In the genomic region with DNA sequence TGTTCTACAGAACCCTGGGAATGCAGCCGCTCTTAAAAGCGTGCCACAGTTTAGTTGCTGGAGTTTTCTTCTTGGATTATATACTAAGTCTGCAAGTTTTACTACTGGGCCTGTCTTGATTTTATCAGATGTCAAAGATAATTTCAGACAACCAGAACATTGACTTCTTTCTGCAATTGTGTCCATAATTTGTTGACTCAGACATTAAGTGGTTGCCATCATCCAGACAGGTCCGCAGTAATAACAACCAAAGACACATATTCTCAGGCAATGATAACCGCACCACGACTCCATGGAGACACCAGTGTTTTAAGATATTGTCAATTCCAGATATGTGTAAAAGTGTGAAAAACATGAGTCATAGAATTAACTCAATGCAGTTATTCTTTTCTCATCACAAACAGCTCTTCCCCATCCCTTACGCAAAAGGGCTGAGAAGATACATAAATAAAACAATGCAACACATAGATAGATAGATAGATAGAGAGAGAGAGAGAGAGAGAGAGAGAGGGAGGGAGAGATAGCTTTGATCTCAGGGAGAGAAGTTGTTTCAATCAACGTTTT, we compare ENCODE assay signal across 17 cellular contexts.
DNase-seq lines count a peak whose midpoint lies in the region; TF ChIP-seq lines count a peak whose summit lies in the region.
"Had no signal": no experiment of that assay in that cellular context is flagged by ENCODE, and none has a peak within 500 bp of the region (broad histone marks: within the 10 kb centered on the region; RNA-seq: fewer than 3 reads in every experiment).

No MANE protein-coding gene starts in this region.

- H2AFZ ChIP-seq in SK-N-SH (ENCODE audit: low read depth) (no peak overlapping the region; the same call in 1 of the 2 replicates), neural cell (ENCODE audit: low read depth, low read length) (no peak overlapping the region), neuronal stem cell (ENCODE audit: low read length) (no peak overlapping the region)

- H2BK5ac ChIP-seq in neuronal stem cell (ENCODE audit: low read length): no peak overlapping the region

- H3K23ac ChIP-seq in neuronal stem cell (ENCODE audit: low read depth, low read length, poor library complexity): no peak overlapping the region

- peaks cover 6 to 8% of the 10 kb centered on the region in 2 experiments; a peak in 2 of 4 replicates for H3K4me1 ChIP-seq in SK-N-SH (ENCODE audit: control insufficient read depth in 1 of 2, insufficient read depth in 2 of 2, low read depth in 1 of 2, low read length in 1 of 2)
- no peaks in the 10 kb centered on the region for H3K4me1 ChIP-seq in neuronal stem cell (ENCODE audit: control insufficient read depth in 2 of 2, insufficient read depth in 1 of 2, low read depth in 1 of 2, low read length in 2 of 2)
- H3K4me1 ChIP-seq in Peyer's patch: peaks cover 0 to 9% (median 1%) of the 10 kb centered on the region in 4 donors

- no peak overlapping the region for H4K8ac ChIP-seq in neuronal stem cell (ENCODE audit: low read depth, low read length)

- H3K4me3 ChIP-seq in SK-N-SH (ENCODE audit: low read depth in 2 of 2, low read length in 1 of 2): no peak overlapping the region
- no peak overlapping the region for H3K4me3 ChIP-seq in neural cell (ENCODE audit: low read length)
- no peak overlapping the region for H3K4me3 ChIP-seq in neuronal stem cell (ENCODE audit: low read length in 2 of 2)
- no peak overlapping the region for H3K4me3 ChIP-seq in Peyer's patch
- H3K4me3 ChIP-seq: SJSA1 had no signal

- no peak overlapping the region for H3K14ac ChIP-seq in neuronal stem cell (ENCODE audit: low read length)

- H3K9me2 ChIP-seq in SK-N-SH (no peaks in the 10 kb centered on the region), neural cell (ENCODE audit: insufficient read depth, low read length) (no peaks in the 10 kb centered on the region)

- 54% methylated on average over 7 of the region's 7 CpGs for WGBS in SK-N-SH (ENCODE audit: low lambda C conversion rate)
- WGBS in neuronal stem cell (ENCODE audit: extremely low coverage in 2 of 2, insufficient read length in 2 of 2, insufficient replicate concordance in 1 of 2), 2 donors: no CpG with 5 or more reads among the region's 7 CpGs

- no peak for TF ChIP-seq POLR2A in Peyer's patch (IDR thresholded peaks at IDR 0.05)

- H2BK120ac ChIP-seq in neuronal stem cell (ENCODE audit: low read depth, low read length): no peak overlapping the region

- DNase-seq in COLO829 (ENCODE audit: low spot score) (peak; percentile 87), NCI-H748 (lab: John Stamatoyannopoulos, UW; ENCODE audit: unreplicated experiment) (peak; percentile 35), SK-N-SH (no peak), neuronal stem cell (ENCODE audit: low spot score) (no peak), HEK293T (ENCODE audit: extremely low spot score) (no peak), Peyer's patch (no peak)
- no peak for DNase-seq in stimulated activated CD4-positive, alpha-beta T cell treated with anti-CD3 and anti-CD28 coated beads, Interleukin-4, amount 100 ng/mL, for 4 hours
- DNase-seq: BE2C, DMS 273 treated with DMSO at 0.1 percent for 48 hours, DMS79 treated with DMSO at 0.1 percent for 48 hours, GOT3, NCI-H1694, NCI-H2081 treated with DMSO at 0.1 percent for 48 hours, NCI-H446, NCI-H69 had no signal

- H4K91ac ChIP-seq in neuronal stem cell (ENCODE audit: low read depth, low read length, poor library complexity): no peak overlapping the region

- TF ChIP-seq EP300 in SK-N-SH (IDR thresholded peaks at IDR 0.05; ENCODE audit: borderline replicate concordance in 1 of 2, low read depth in 1 of 2, low read length in 1 of 2): no peak
- peak; percentile 16 for TF ChIP-seq EP300 in neural cell (conservative IDR thresholded peaks at IDR 0.05; ENCODE audit: poor library complexity, severe bottlenecking)

- H3K9me3 ChIP-seq in SK-N-SH (no peaks in the 10 kb centered on the region), neural cell (ENCODE audit: low read length) (no peaks in the 10 kb centered on the region), neuronal stem cell (replicated peaks in 1 of 2; ENCODE audit: control insufficient read depth in 2 of 2, insufficient read depth in 1 of 2, low read depth in 1 of 2, low read length in 2 of 2) (no peaks in the 10 kb centered on the region), Peyer's patch (no peaks in the 10 kb centered on the region)
- H3K9me3 ChIP-seq: BE2C, SJSA1 had no signal

- H3K18ac ChIP-seq in neuronal stem cell (ENCODE audit: low read length): no peak overlapping the region

- H3K27me3 ChIP-seq in SK-N-SH (ENCODE audit: insufficient read depth) (peaks cover 16% of the 10 kb centered on the region; the same call in 1 of the 2 replicates), neural cell (ENCODE audit: insufficient read depth, low read depth, low read length) (no peaks in the 10 kb centered on the region), neuronal stem cell (ENCODE audit: control insufficient read depth in 3 of 3, insufficient read depth in 3 of 3, low read depth in 1 of 3, low read length in 3 of 3) (peaks cover 0 to 37% (median 5%) of the 10 kb centered on the region in 3 experiments), Peyer's patch (peaks cover 0 to 26% of the 10 kb centered on the region in 2 donors)
- H3K27me3 ChIP-seq: BE2C had no signal

- no peak overlapping the region for H2BK15ac ChIP-seq in neuronal stem cell (ENCODE audit: low read length)

- H3F3A ChIP-seq in SK-N-SH (replicated peaks; ENCODE audit: insufficient read depth) (peaks cover 19% of the 10 kb centered on the region), neural cell (ENCODE audit: insufficient read depth, low read length, poor library complexity, severe bottlenecking) (no peaks in the 10 kb centered on the region)

- H2BK12ac ChIP-seq in neuronal stem cell (ENCODE audit: low read length): no peak overlapping the region

- POLR2A ChIA-PET in SK-N-SH (lab: Yijun Ruan, JAX): no interaction called here
- POLR2A ChIA-PET in HEK293T (lab: Yijun Ruan, JAX): no interaction called here

- H3K27ac ChIP-seq in SK-N-SH (ENCODE audit: low read depth in 2 of 2, low read length in 1 of 2) (peak overlapping the region; percentile 13 to 80; a peak in 3 of 4 replicates), neural cell (ENCODE audit: low read length) (no peak overlapping the region), neuronal stem cell (replicated peaks; ENCODE audit: low read length) (no peak overlapping the region), Peyer's patch (no peak overlapping the region)
- H3K27ac ChIP-seq: SJSA1 had no signal

- no peak overlapping the region for H2AK5ac ChIP-seq in neuronal stem cell (ENCODE audit: low read depth, low read length)

- TF ChIP-seq CTCF in SK-N-SH (IDR thresholded peaks at IDR 0.05) (no peak), neural cell (IDR thresholded peaks at IDR 0.05; ENCODE audit: poor library complexity, severe bottlenecking) (no peak), Peyer's patch (IDR thresholded peaks at IDR 0.05) (no peak)

- H3K4ac ChIP-seq in neuronal stem cell (ENCODE audit: low read length): no peak overlapping the region

- H3K36me3 ChIP-seq in SK-N-SH (replicated peaks in 1 of 2; ENCODE audit: control insufficient read depth in 1 of 2, insufficient read depth in 2 of 2, low read length in 1 of 2) (no peaks in the 10 kb centered on the region), neural cell (ENCODE audit: insufficient read depth, low read length) (no peaks in the 10 kb centered on the region), neuronal stem cell (replicated peaks in 1 of 2; ENCODE audit: control insufficient read depth in 2 of 2, insufficient read depth in 2 of 2, low read length in 2 of 2) (no peaks in the 10 kb centered on the region), Peyer's patch (no peaks in the 10 kb centered on the region)
- H3K36me3 ChIP-seq: BE2C, SJSA1 had no signal

- CTCF ChIA-PET in SK-N-SH (lab: Yijun Ruan, JAX) (interaction anchor here (2.8 kb wide), 1 partner anchor 14 kb away, joined by 12 read pairs; no protein-coding TSS in a partner anchor), HEK293T (lab: Yijun Ruan, JAX) (interaction anchor here (0.7 to 1.0 kb wide), 2 partner anchors 62 to 65 kb away, joined by 3 to 6 read pairs; no protein-coding TSS in a partner anchor)

- H4K20me1 ChIP-seq in SK-N-SH (ENCODE audit: insufficient read depth): no peaks in the 10 kb centered on the region
- no peaks in the 10 kb centered on the region for H4K20me1 ChIP-seq in neural cell (ENCODE audit: insufficient read depth)

- H3K9ac ChIP-seq in SK-N-SH: peak overlapping the region; percentile 24; the same call in 1 of the 2 replicates
- H3K9ac ChIP-seq in neural cell (ENCODE audit: low read length): no peak overlapping the region
- H3K9ac ChIP-seq in neuronal stem cell (ENCODE audit: low read depth, low read length, poor library complexity): no peak overlapping the region

- no peak for TF ChIP-seq RAD21 in SK-N-SH (IDR thresholded peaks at IDR 0.05; ENCODE audit: low read length)
- TF ChIP-seq RAD21 in neural cell (conservative IDR thresholded peaks at IDR 0.05): no peak

- no peaks in the 10 kb centered on the region for H3K79me1 ChIP-seq in neuronal stem cell (ENCODE audit: low read depth, low read length)

- peak overlapping the region; percentile 29 for H3K4me2 ChIP-seq in SK-N-SH
- H3K4me2 ChIP-seq in neural cell (ENCODE audit: low read length): no peak overlapping the region
- no peak overlapping the region for H3K4me2 ChIP-seq in neuronal stem cell (ENCODE audit: insufficient read depth, low read length, poor library complexity, severe bottlenecking)

- H3K79me2 ChIP-seq in SK-N-SH (ENCODE audit: insufficient read depth): no peaks in the 10 kb centered on the region
- H3K79me2 ChIP-seq in neural cell (replicated peaks; ENCODE audit: insufficient read depth, low read length): no peaks in the 10 kb centered on the region

TF ChIP-seq in SK-N-SH, 30 proteins besides CTCF, POLR2A, EP300 and RAD21 (continues in another document):
- TF ChIP-seq GABPA (IDR thresholded peaks at IDR 0.05; ENCODE audit: low read depth): no peak
- TF ChIP-seq FOSL2 (IDR thresholded peaks at IDR 0.05; ENCODE audit: borderline replicate concordance, low read depth): peak; percentile 45; the same call in 1 of the 2 replicates
- TF ChIP-seq JUND (IDR thresholded peaks at IDR 0.05): peak; percentile 53
- no peak for TF ChIP-seq SMC3 (IDR thresholded peaks at IDR 0.05; ENCODE audit: low read depth, low read length)

TF ChIP-seq in neural cell, 6 proteins besides CTCF, POLR2A, EP300 and RAD21 (continues in another document):
- no peak for TF ChIP-seq SMC3 (conservative IDR thresholded peaks at IDR 0.05; ENCODE audit: poor library complexity)
- no peak for TF ChIP-seq MXI1 (conservative IDR thresholded peaks at IDR 0.05; ENCODE audit: poor library complexity, severe bottlenecking)

TF ChIP-seq in HEK293T, 16 proteins besides CTCF, POLR2A, EP300 and RAD21 (continues in another document):
- TF ChIP-seq SP1 (IDR thresholded peaks at IDR 0.05): no peak
- no peak for TF ChIP-seq CTBP1 (IDR thresholded peaks at IDR 0.05; ENCODE audit: borderline replicate concordance)
- TF ChIP-seq BHLHE40 (IDR thresholded peaks at IDR 0.05; ENCODE audit: borderline replicate concordance): no peak
- no peak for TF ChIP-seq ELF4 (IDR thresholded peaks at IDR 0.05)
- TF ChIP-seq LEF1 (IDR thresholded peaks at IDR 0.05; ENCODE audit: borderline replicate concordance): no peak
- no peak for TF ChIP-seq FOXM1 (IDR thresholded peaks at IDR 0.05; ENCODE audit: borderline replicate concordance)
- no peak for TF ChIP-seq FOXA1 (IDR thresholded peaks at IDR 0.05)
- TF ChIP-seq HDGF (IDR thresholded peaks at IDR 0.05; ENCODE audit: borderline replicate concordance): no peak

Comparison
In these comparisons a context has a peak if more than half of its experiments do, and no peak if none do; other contexts are left out.
1. DNase-seq: peak in COLO829 (single experiment) and NCI-H748 (single experiment); none in SK-N-SH (single experiment), stimulated activated CD4-positive, alpha-beta T cell treated with anti-CD3 and anti-CD28 coated beads, Interleukin-4, amount 100 ng/mL, for 4 hours (0 of 2), neuronal stem cell (single experiment), HEK293T (single experiment) and Peyer's patch (0 of 3).
2. H3K27ac ChIP-seq: peak in SK-N-SH (2 of 2); none in neural cell (single experiment), neuronal stem cell (single experiment) and Peyer's patch (0 of 4).